ENCODE assay signal across 15 cellular contexts in the genomic region with DNA sequence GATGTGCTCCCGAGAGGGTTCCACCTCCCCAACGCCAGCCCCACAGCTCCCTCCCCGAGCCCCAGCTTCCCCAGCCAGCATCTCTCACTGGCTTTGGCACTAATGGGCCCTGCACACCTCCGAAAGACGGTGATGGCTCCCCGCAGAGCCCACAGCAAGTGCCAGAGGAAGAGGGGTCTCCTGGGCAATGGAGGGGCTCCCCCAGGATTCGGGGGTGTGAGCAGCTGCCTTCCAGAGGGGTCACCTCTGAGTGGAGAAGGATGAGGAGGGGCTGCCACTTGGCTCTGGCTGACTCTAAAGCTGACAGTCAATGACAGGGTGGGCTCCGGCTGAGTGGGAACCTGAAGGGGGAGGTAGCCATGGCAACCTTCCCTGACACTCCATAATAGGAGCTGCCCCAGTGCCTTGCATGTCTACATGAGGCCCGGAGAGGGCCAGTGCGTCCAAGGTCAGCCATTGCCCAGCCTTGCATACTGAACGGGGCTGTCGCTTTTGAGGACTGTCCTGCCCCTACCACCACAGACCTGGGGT.
"Had no signal": no experiment of that assay in that cellular context is flagged by ENCODE, and none has a peak within 500 bp of the region (broad histone marks: within the 10 kb centered on the region; RNA-seq: fewer than 3 reads in every experiment).

No MANE protein-coding gene starts in this region.

- H3K4me3 ChIP-seq: adrenal gland had no signal

- H3K4me1 ChIP-seq: adrenal gland had no signal

- H3K27ac Mint-ChIP-seq: activated CD8-positive, alpha-beta T cell treated with anti-CD3 and anti-CD28 coated beads, Interleukin-2, amount 10 ng/mL, durations not matched to agents 7 days and 5 days; type B pancreatic cell had no signal

- H3K9me3 ChIP-seq: adrenal gland, neutrophil had no signal

- DNase-seq: activated CD4-positive, alpha-beta T cell treated with anti-CD3 and anti-CD28 coated beads for 4 hours; activated CD8-positive, alpha-beta memory T cell treated with anti-CD3 and anti-CD28 coated beads, Interleukin-2, amount 50 U/mL, for 48 hours; activated CD8-positive, alpha-beta T cell treated with anti-CD3 and anti-CD28 coated beads, Interleukin-2, amount 10 ng/mL, durations not matched to agents 7 days and 5 days; activated naive CD4-positive, alpha-beta T cell treated with Interleukin-2 at 50 U/mL for 16 hours; adrenal gland; cerebellar nuclear complex; hippocampal formation; kidney glomerular epithelial cell; right cardiac atrium; stimulated activated CD4-positive, alpha-beta T cell treated with anti-CD3 and anti-CD28 coated beads, Interleukin-2, amount 100 ng/mL, for 48 hours; stimulated activated naive CD4-positive, alpha-beta T cell treated with Interleukin-2 at 50 U/mL for 16 hours; T1000; WERI-Rb-1 had no signal

- H3K36me3 Mint-ChIP-seq: type B pancreatic cell had no signal

- H3K36me3 ChIP-seq: adrenal gland, neutrophil had no signal

- H3K27ac ChIP-seq: adrenal gland, neutrophil, WERI-Rb-1 had no signal

- H3K9me3 Mint-ChIP-seq: type B pancreatic cell had no signal

- ATAC-seq: activated CD8-positive, alpha-beta T cell treated with anti-CD3 and anti-CD28 coated beads, Interleukin-2, amount 10 ng/mL, durations not matched to agents 7 days and 5 days had no signal

- H3K4me3 Mint-ChIP-seq: activated CD8-positive, alpha-beta T cell treated with anti-CD3 and anti-CD28 coated beads, Interleukin-2, amount 10 ng/mL, durations not matched to agents 7 days and 5 days; type B pancreatic cell had no signal
